In genomic region chr16:88878356-88878755, GRCh38 we compare ENCODE assay signal across 8 cellular contexts.
"Had no signal": no experiment of that assay in that cellular context is flagged by ENCODE, and none has a peak within 500 bp of the region (broad histone marks: within the 10 kb centered on the region; RNA-seq: fewer than 3 reads in every experiment).

No MANE protein-coding gene starts in this region.

- H3K9ac ChIP-seq: KMS-11 had no signal

- H3K4me2 ChIP-seq: KMS-11 had no signal

- H3K9me3 Mint-ChIP-seq: IgD-negative memory B cell had no signal

- ATAC-seq: HepG2, K562 had no signal

- H3K27ac Mint-ChIP-seq: IgD-negative memory B cell had no signal

- H3K36me3 Mint-ChIP-seq: IgD-negative memory B cell had no signal

- H3K27me3 Mint-ChIP-seq: IgD-negative memory B cell had no signal

- H3K4me3 Mint-ChIP-seq: IgD-negative memory B cell had no signal

- H3K27ac ChIP-seq: HL-60, KMS-11 had no signal

- H3K4me3 ChIP-seq: K562 had no signal

- DNase-seq: IMR-90, KBM-7, KG1 had no signal
